11 cellular contexts compared by ENCODE assay signal in the genomic region with DNA sequence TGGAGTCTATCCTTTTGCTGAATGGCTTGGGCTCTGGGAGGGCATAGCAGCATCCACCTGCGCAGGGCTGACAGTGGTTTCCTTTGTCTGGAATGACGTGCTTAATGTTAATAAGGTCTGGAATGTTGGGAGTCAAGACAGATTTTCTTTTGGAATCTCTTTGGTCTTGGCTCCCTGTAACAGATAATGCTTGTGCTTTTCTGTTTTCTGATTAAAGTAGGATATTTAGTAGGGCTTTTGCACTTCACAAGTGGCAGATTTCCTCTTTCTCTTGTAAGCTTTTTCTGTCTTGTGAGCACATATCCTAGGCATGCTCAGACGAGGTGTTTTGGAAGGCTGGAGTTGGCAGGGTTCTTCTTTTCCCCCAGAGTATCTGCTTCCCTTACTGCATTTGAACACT.
A peak's percentile ranks its signal among the peaks of the same experiment; 100 is the strongest.
DNase-seq lines count a peak whose midpoint lies in the region; ATAC-seq and TF ChIP-seq lines count a peak whose summit lies in the region.
"Had no signal": no experiment of that assay in that cellular context is flagged by ENCODE, and none has a peak within 500 bp of the region (broad histone marks: within the 10 kb centered on the region; RNA-seq: fewer than 3 reads in every experiment).

No MANE protein-coding gene starts in this region.

- H3K9me3 ChIP-seq in gastrocnemius medialis = no peaks in the 10 kb centered on the region

- H3K36me3 ChIP-seq in brain microvascular endothelial cell (replicated peaks) (peaks cover 50% of the 10 kb centered on the region), gastrocnemius medialis (no peaks in the 10 kb centered on the region)

- intact Hi-C loops in gastrocnemius medialis (cut with DNase I; ENCODE audit: low total_unique reads) = loop anchor here (5.0 kb wide), 1 partner anchor 41 kb away; no protein-coding TSS in a partner anchor

- TF ChIP-seq POLR2A in gastrocnemius medialis (IDR thresholded peaks at IDR 0.05) = no peak

- H3K4me3 ChIP-seq in AG10803 (ENCODE audit: low read length) = no peak overlapping the region
- H3K4me3 ChIP-seq in brain microvascular endothelial cell (ENCODE audit: low read depth, low read length) = no peak overlapping the region
- H3K4me3 ChIP-seq in gastrocnemius medialis = no peak overlapping the region

- peak; percentile 30 to 31 for ATAC-seq in gastrocnemius medialis
- ATAC-seq in HG02885 (IDR thresholded peaks at IDR 0.05; ENCODE audit: poor library complexity, unreplicated experiment) = no peak
- ATAC-seq in HG03095 (IDR thresholded peaks at IDR 0.05; ENCODE audit: unreplicated experiment) = no peak

- H3K27me3 ChIP-seq in brain microvascular endothelial cell (replicated peaks) = no peaks in the 10 kb centered on the region
- no peaks in the 10 kb centered on the region for H3K27me3 ChIP-seq in gastrocnemius medialis

- H3K4me1 ChIP-seq in gastrocnemius medialis = peaks cover 62 to 73% of the 10 kb centered on the region in 2 donors

- no peak for TF ChIP-seq CTCF in AG10803 (conservative IDR thresholded peaks at IDR 0.05; ENCODE audit: low read length)
- no peak for TF ChIP-seq CTCF in brain microvascular endothelial cell (IDR thresholded peaks at IDR 0.05; ENCODE audit: low read depth, low read length, missing control alignments)
- no peak for TF ChIP-seq CTCF in gastrocnemius medialis (IDR thresholded peaks at IDR 0.05 in 4 of 5, conservative IDR thresholded peaks at IDR 0.05 in 1 of 5)

- in situ Hi-C loops in brain microvascular endothelial cell (cut with HindIII; ENCODE audit: low pct_ligation_motif_present, low sequenced_read_pairs) (no loop called here), gastrocnemius medialis (cut with MboI; ENCODE audit: low sequenced_read_pairs in 4 of 4) (no loop called here)

- peak; percentile 49 for DNase-seq in AG10803 (ENCODE audit: low read depth)
- DNase-seq in brain microvascular endothelial cell = no peak
- peak; percentile 56 for DNase-seq in inferior parietal cortex (ENCODE audit: extremely low spot score)
- no peak for DNase-seq in gastrocnemius medialis
- no peak for DNase-seq in activated T-cell treated with anti-CD3 and anti-CD28 coated beads, Interleukin-2, amount 50 U/mL, for 1 hour
- no peak for DNase-seq in cerebellar cortex (ENCODE audit: low spot score)
- DNase-seq: activated CD4-positive, CD25-positive, alpha-beta regulatory T cell treated with anti-CD3 and anti-CD28 coated beads, Interleukin-2, amount 50 U/mL, for 72 hours; glutamatergic neuron; stimulated activated CD4-positive, alpha-beta T cell treated with anti-CD3 and anti-CD28 coated beads, Interleukin-12 subunit alpha, Interleukin-12 subunit beta, amount 100 ng/mL, for 4 hours had no signal

- H3K27ac ChIP-seq in brain microvascular endothelial cell = peak overlapping the region; percentile 82
- peak overlapping the region; percentile 53 to 84 (median 76) for H3K27ac ChIP-seq in gastrocnemius medialis

Comparison
In these comparisons a context has a peak if more than half of its experiments do, and no peak if none do; other contexts are left out.
1. DNase-seq: peak in AG10803 (single experiment) and inferior parietal cortex (single experiment); none in brain microvascular endothelial cell (single experiment), gastrocnemius medialis (0 of 2), activated T-cell treated with anti-CD3 and anti-CD28 coated beads, Interleukin-2, amount 50 U/mL, for 1 hour (single experiment) and cerebellar cortex (single experiment).
2. ATAC-seq: peak in gastrocnemius medialis (2 of 2); none in HG02885 (single experiment) and HG03095 (single experiment).